Comparison of ENCODE assay signal across 10 cellular contexts in the genomic region with DNA sequence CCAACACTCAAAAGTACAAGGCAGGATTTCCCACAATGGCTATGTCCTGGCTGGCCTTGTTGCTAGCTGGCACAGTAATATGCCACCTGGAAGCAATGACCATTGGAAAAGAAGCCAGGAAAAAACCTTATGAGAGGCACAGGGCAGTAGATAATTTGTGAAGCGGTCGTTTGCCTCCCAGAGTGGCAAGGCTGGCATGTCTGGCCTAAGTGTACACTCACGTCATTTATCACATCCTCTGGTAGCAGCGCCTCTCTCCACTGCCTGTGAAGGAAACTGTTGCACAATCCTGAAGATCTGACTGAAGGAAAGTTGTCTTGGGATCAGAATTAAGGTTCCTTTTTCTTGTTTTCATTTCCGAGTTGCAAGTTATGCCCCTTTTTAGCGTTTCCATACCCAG.
DNase-seq lines count a peak whose midpoint lies in the region; ATAC-seq, FAIRE-seq and TF ChIP-seq lines count a peak whose summit lies in the region.
"Had no signal": no experiment of that assay in that cellular context is flagged by ENCODE, and none has a peak within 500 bp of the region (broad histone marks: within the 10 kb centered on the region; RNA-seq: fewer than 3 reads in every experiment).

No MANE protein-coding gene starts in this region.

- H3K4me1 ChIP-seq in right atrium auricular region, result peaks cover 0 to 30% of the 10 kb centered on the region in 2 donors

- no peak for ATAC-seq in GM18909 (IDR thresholded peaks at IDR 0.05; ENCODE audit: poor library complexity, unreplicated experiment)

- no peak for TF ChIP-seq CTCF in right atrium auricular region (IDR thresholded peaks at IDR 0.05)
- no peak for TF ChIP-seq CTCF in GM13976 (IDR thresholded peaks at IDR 0.05; ENCODE audit: borderline replicate concordance, control extremely low read depth, extremely low read depth, insufficient read depth, missing control alignments)

- DNase-seq in GM19239 (ENCODE audit: insufficient read length, low spot score), result no peak
- peak; percentile 46 for DNase-seq in UCSD-AML1 (lab: John Stamatoyannopoulos, UW; ENCODE audit: unreplicated experiment)
- peak; percentile 78 for DNase-seq in right atrium auricular region (ENCODE audit: low spot score)
- no peak for DNase-seq in NCI-H146 (lab: John Stamatoyannopoulos, UW)
- DNase-seq in GM13976 (ENCODE audit: low spot score), result no peak
- no peak for DNase-seq in NCI-H1105 (lab: John Stamatoyannopoulos, UW)

- in situ Hi-C loops in GM13976 (cut with MboI; ENCODE audit: low sequenced_read_pairs, unreplicated experiment), result no loop called here

- no peaks in the 10 kb centered on the region for H3K9me3 ChIP-seq in right atrium auricular region
- H3K9me3 ChIP-seq: SJSA1 had no signal

- no peaks in the 10 kb centered on the region for H3K36me3 ChIP-seq in right atrium auricular region
- H3K36me3 ChIP-seq: SJSA1 had no signal

- H3K4me3 ChIP-seq in right atrium auricular region, result no peak overlapping the region
- no peak overlapping the region for H3K4me3 ChIP-seq in skin epidermis
- H3K4me3 ChIP-seq: SJSA1 had no signal

- peak overlapping the region; percentile 41 to 63 for H3K27ac ChIP-seq in right atrium auricular region
- peak overlapping the region in 20 of 21 experiments; percentile 5 to 80 (median 64) for H3K27ac ChIP-seq in skin epidermis
- H3K27ac ChIP-seq: SJSA1 had no signal

- peak; percentile 49 for FAIRE-seq in GM19239 (lab: Jason Lieb, UNC)
- FAIRE-seq: colon had no signal

- no peaks in the 10 kb centered on the region for H3K27me3 ChIP-seq in right atrium auricular region
- H3K27me3 ChIP-seq: SJSA1 had no signal

Comparison
In these comparisons a context has a peak if more than half of its experiments do, and no peak if none do; other contexts are left out.
1. DNase-seq: peak in UCSD-AML1 (single experiment) and right atrium auricular region (single experiment); none in GM19239 (single experiment), NCI-H146 (single experiment), GM13976 (single experiment) and NCI-H1105 (single experiment).